In the genomic region with DNA sequence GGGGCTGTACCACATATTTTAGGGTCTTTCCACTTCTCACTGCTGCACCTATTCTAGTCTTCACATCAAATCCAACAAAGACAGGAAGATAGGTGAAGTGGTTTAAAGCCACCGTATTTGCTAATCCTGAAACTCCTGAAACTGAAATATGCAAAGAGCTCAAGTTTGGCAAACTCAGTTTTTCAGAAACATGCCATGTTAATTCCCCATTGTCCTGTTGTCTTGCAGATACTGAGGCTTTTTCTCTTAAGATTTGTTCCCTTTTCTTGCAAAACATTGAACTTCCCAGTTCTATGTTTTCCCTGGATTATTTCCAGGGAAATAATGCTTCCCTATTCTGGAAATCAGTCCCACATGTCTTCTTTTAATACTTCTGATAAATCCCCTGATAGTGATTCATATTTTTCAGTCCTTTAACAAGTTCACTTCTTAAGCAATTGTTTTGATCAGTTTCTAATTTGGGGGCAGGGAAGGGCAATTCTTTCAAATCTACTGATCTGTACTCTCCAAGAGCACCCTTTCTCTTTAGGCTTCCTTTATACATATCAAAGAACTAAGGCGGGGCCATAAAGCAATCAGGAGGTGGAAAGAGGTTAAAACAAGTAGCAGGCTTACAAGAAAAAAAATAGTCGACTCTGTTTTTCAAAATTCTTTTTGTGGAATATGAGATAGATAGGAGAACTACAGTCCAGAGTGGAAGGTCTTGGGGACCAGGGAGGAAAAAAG, we compare ENCODE assay signal across 13 cellular contexts.
A peak's percentile ranks its signal among the peaks of the same experiment; 100 is the strongest.
DNase-seq lines count a peak whose midpoint lies in the region; ATAC-seq and TF ChIP-seq lines count a peak whose summit lies in the region.
"Had no signal": no experiment of that assay in that cellular context is flagged by ENCODE, and none has a peak within 500 bp of the region (broad histone marks: within the 10 kb centered on the region; RNA-seq: fewer than 3 reads in every experiment).

No MANE protein-coding gene starts in this region.

- peak; percentile 91 for DNase-seq in fibroblast of mammary gland (ENCODE audit: low read depth)
- DNase-seq in stromal cell of bone marrow (ENCODE audit: low read depth) = peak; percentile 63
- DNase-seq in NCI-H2196 treated with DMSO at 0.1 percent for 48 hours (lab: John Stamatoyannopoulos, UW; ENCODE audit: unreplicated experiment) = no peak
- DNase-seq in NCI-H1092 (lab: John Stamatoyannopoulos, UW) = no peak
- no peak for DNase-seq in effector CD8-positive, alpha-beta T cell (lab: John Stamatoyannopoulos, UW)
- DNase-seq: activated CD4-positive, alpha-beta T cell treated with anti-CD3 and anti-CD28 coated beads, Interleukin-2, amount 50 U/mL, for 1 hour; effector memory CD4-positive, alpha-beta T cell; GF-D8; naive thymus-derived CD4-positive, alpha-beta T cell; NCI-H187; T-helper 9 cell had no signal

- TF ChIP-seq CTCF in fibroblast of mammary gland (conservative IDR thresholded peaks at IDR 0.05; ENCODE audit: control insufficient read depth, insufficient read depth, low read depth, low read length) = no peak

- peak; percentile 86 for ATAC-seq in GM18868 (IDR thresholded peaks at IDR 0.05; ENCODE audit: unreplicated experiment)
- peak; percentile 62 for ATAC-seq in HG02852 (IDR thresholded peaks at IDR 0.05; ENCODE audit: unreplicated experiment)
- ATAC-seq: naive thymus-derived CD4-positive, alpha-beta T cell had no signal

- no peak overlapping the region for H3K4me3 ChIP-seq in fibroblast of mammary gland (ENCODE audit: control insufficient read depth, low read depth, low read length)

Comparison
In these comparisons a context has a peak if more than half of its experiments do, and no peak if none do; other contexts are left out.
1. DNase-seq: peak in fibroblast of mammary gland (single experiment) and stromal cell of bone marrow (single experiment); none in NCI-H2196 treated with DMSO at 0.1 percent for 48 hours (single experiment), NCI-H1092 (single experiment) and effector CD8-positive, alpha-beta T cell (single experiment).